8 cellular contexts compared by ENCODE assay signal in the genomic region with DNA sequence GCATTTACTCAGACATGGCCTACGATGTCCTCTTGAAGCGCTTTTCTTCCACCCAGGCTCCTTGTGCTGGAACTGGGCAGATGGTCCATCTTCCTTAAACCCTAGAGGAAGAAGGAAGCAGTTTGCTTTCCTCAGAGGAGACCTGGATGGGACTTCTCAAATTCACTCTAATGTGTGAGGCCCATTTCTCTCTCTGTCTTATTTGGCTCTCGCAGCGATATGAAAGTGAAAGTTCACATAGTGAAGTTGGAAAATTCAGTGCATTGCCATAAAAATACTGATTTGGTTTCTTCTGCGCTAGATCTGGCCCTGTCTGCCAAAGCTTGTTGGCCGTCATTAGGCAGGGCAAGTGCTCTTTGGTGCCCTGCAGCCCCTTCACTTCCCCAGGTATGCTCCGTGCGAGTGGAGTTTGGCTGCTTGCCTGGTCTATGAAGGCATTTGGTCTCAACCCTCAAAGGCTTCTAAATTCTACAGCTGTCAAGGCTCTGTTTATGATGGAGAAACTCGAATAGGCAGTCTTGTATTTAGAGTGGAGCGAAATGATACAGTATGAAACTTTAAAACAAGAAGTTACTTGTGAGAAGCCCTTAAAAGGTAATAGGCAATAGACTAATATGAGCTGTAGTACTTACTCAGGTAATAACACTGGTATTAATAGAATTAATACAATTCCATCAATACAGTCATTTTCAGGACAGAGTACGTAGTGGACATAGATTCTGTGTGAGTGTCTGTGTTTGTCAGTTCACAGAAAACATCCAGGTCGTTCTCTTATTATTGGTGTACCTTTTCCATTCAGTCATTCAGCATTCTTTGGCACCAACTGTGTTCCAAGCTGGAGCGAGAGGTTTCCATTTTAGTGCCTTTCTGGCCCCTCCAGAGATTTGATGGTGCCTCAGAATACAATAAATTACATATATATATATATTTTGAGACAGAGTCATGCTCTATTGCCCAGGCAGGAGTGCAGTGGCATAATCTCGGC. TPM values are rescaled to one million over a fixed set of nuclear protein-coding genes. Genes with fewer than 3 reads are reported as not detected.
A peak's percentile ranks its signal among the peaks of the same experiment; 100 is the strongest.
DNase-seq lines count a peak whose midpoint lies in the region; ATAC-seq and TF ChIP-seq lines count a peak whose summit lies in the region.

No MANE protein-coding gene starts in this region.

- H3K27me3 Mint-ChIP-seq in activated CD4-positive, alpha-beta T cell treated with anti-CD3 and anti-CD28 coated beads, Interleukin-2, amount 10 ng/mL, durations not matched to agents 24 days and 14 days = no peaks in the 10 kb centered on the region
- H3K27me3 Mint-ChIP-seq in activated T-helper 17 cell treated with anti-CD3 and anti-CD28 coated beads, Interleukin-2, amount 50 U/mL, for 72 hours = no peaks in the 10 kb centered on the region

- TF ChIP-seq CTCF in thyroid gland (IDR thresholded peaks at IDR 0.05) = no peak

- peak; percentile 69 for DNase-seq in activated CD4-positive, alpha-beta T cell treated with anti-CD3 and anti-CD28 coated beads, Interleukin-2, amount 10 ng/mL, durations not matched to agents 24 days and 14 days
- no peak for DNase-seq in activated CD4-positive, alpha-beta T cell treated with anti-CD3 and anti-CD28 coated beads for 48 hours
- DNase-seq in left lobe of liver (ENCODE audit: low spot score) = no peak
- peak; percentile 94 to 96 for DNase-seq in thyroid gland
- no peak for DNase-seq in stimulated activated naive CD4-positive, alpha-beta T cell treated with Interleukin-2 at 50 U/mL for 16 hours (lab: John Stamatoyannopoulos, UW)
- no peak for DNase-seq in AG20443 (ENCODE audit: low spot score)
- no peak for DNase-seq in HUDEP-2 (lab: John Stamatoyannopoulos, UW; ENCODE audit: unreplicated experiment in 76 of 76)

- H3K27ac Mint-ChIP-seq in activated CD4-positive, alpha-beta T cell treated with anti-CD3 and anti-CD28 coated beads, Interleukin-2, amount 10 ng/mL, durations not matched to agents 24 days and 14 days = peak overlapping the region; percentile 68
- H3K27ac Mint-ChIP-seq in activated T-helper 17 cell treated with anti-CD3 and anti-CD28 coated beads, Interleukin-2, amount 50 U/mL, for 72 hours = peak overlapping the region; percentile 56

- TF ChIP-seq POLR2A in thyroid gland (IDR thresholded peaks at IDR 0.05) = no peak

- peak; percentile 32 for ATAC-seq in activated T-helper 17 cell treated with anti-CD3 and anti-CD28 coated beads, Interleukin-2, amount 50 U/mL, for 72 hours (replicated peaks)
- peak; percentile 68 for ATAC-seq in left lobe of liver

- H3K36me3 Mint-ChIP-seq in activated CD4-positive, alpha-beta T cell treated with anti-CD3 and anti-CD28 coated beads, Interleukin-2, amount 10 ng/mL, durations not matched to agents 24 days and 14 days (ENCODE audit: low read depth) = peaks cover 16% of the 10 kb centered on the region
- H3K36me3 Mint-ChIP-seq in activated T-helper 17 cell treated with anti-CD3 and anti-CD28 coated beads, Interleukin-2, amount 50 U/mL, for 72 hours (ENCODE audit: low read depth) = peaks cover 64% of the 10 kb centered on the region

- peak overlapping the region in 1 of 3 donors; percentile 13 for H3K4me3 ChIP-seq in thyroid gland (replicated peaks in 1 of 3)

- H3K27ac ChIP-seq in thyroid gland = peak overlapping the region; percentile 82 to 84 (median 83)

- peak overlapping the region; percentile 84 for H3K4me3 Mint-ChIP-seq in activated CD4-positive, alpha-beta T cell treated with anti-CD3 and anti-CD28 coated beads, Interleukin-2, amount 10 ng/mL, durations not matched to agents 24 days and 14 days
- peak overlapping the region; percentile 77 for H3K4me3 Mint-ChIP-seq in activated T-helper 17 cell treated with anti-CD3 and anti-CD28 coated beads, Interleukin-2, amount 50 U/mL, for 72 hours

- no peaks in the 10 kb centered on the region for H3K9me3 ChIP-seq in thyroid gland

- no peaks in the 10 kb centered on the region for H3K9me3 Mint-ChIP-seq in activated CD4-positive, alpha-beta T cell treated with anti-CD3 and anti-CD28 coated beads, Interleukin-2, amount 10 ng/mL, durations not matched to agents 24 days and 14 days
- no peaks in the 10 kb centered on the region for H3K9me3 Mint-ChIP-seq in activated T-helper 17 cell treated with anti-CD3 and anti-CD28 coated beads, Interleukin-2, amount 50 U/mL, for 72 hours

- 29 to 30% methylated on average over 14 of the region's 14 CpGs for WGBS in thyroid gland, 2 donors

- peaks cover 42 to 50% of the 10 kb centered on the region in 2 donors for H3K4me1 ChIP-seq in thyroid gland

- H3K36me3 ChIP-seq in thyroid gland = no peaks in the 10 kb centered on the region

- no peaks in the 10 kb centered on the region for H3K27me3 ChIP-seq in thyroid gland

- intact Hi-C loops in activated CD4-positive, alpha-beta T cell treated with anti-CD3 and anti-CD28 coated beads, Interleukin-2, amount 10 ng/mL, durations not matched to agents 24 days and 14 days (cut with micrococcal nuclease) = loop anchor here (2.0 kb wide), 1 partner anchor 19 kb away; no protein-coding TSS in a partner anchor
- intact Hi-C loops in thyroid gland (cut with DNase I) = no loop called here

- H3K4me1 Mint-ChIP-seq in activated CD4-positive, alpha-beta T cell treated with anti-CD3 and anti-CD28 coated beads, Interleukin-2, amount 10 ng/mL, durations not matched to agents 24 days and 14 days = peaks cover 58% of the 10 kb centered on the region
- peaks cover 65% of the 10 kb centered on the region for H3K4me1 Mint-ChIP-seq in activated T-helper 17 cell treated with anti-CD3 and anti-CD28 coated beads, Interleukin-2, amount 50 U/mL, for 72 hours

RNA-seq across cellular contexts. Expression of gene SZRD1, which starts 20.5 kb away (rescaled TPM):
- total RNA-seq in activated CD4-positive, alpha-beta T cell treated with anti-CD3 and anti-CD28 coated beads, Interleukin-2, amount 10 ng/mL, durations not matched to agents 24 days and 14 days = 195 and 200 TPM in 2 replicates
- 100 to 1,000 TPM; 172 to 204 TPM for total RNA-seq in activated T-helper 17 cell treated with anti-CD3 and anti-CD28 coated beads, Interleukin-2, amount 50 U/mL, for 72 hours
- total RNA-seq in left lobe of liver (42.1 TPM), thyroid gland (10 to 100 TPM; 59.4 to 82.8 (median 74.4) TPM)

RNA-seq across cellular contexts. Expression of gene FBXO42, which starts 35.2 kb away (rescaled TPM):
- total RNA-seq in activated CD4-positive, alpha-beta T cell treated with anti-CD3 and anti-CD28 coated beads, Interleukin-2, amount 10 ng/mL, durations not matched to agents 24 days and 14 days = 20.4 and 20.8 TPM in 2 replicates
- 10 to 100 TPM; 19.7 to 27.3 TPM for total RNA-seq in activated T-helper 17 cell treated with anti-CD3 and anti-CD28 coated beads, Interleukin-2, amount 50 U/mL, for 72 hours
- total RNA-seq in left lobe of liver (9.0 TPM), thyroid gland (10 to 100 TPM; 24.3 to 41.9 (median 31.9) TPM)

RNA-seq across cellular contexts. Expression of gene SPATA21, which starts 49.7 kb away (rescaled TPM):
- total RNA-seq in activated CD4-positive, alpha-beta T cell treated with anti-CD3 and anti-CD28 coated beads, Interleukin-2, amount 10 ng/mL, durations not matched to agents 24 days and 14 days = not detected in 2 replicates
- under 1 TPM in 1 of 2 donors, not detected in 1; 0.08 TPM for total RNA-seq in activated T-helper 17 cell treated with anti-CD3 and anti-CD28 coated beads, Interleukin-2, amount 50 U/mL, for 72 hours
- total RNA-seq in left lobe of liver (not detected), thyroid gland (not detected)

RNA-seq across cellular contexts. Expression of gene NECAP2, which starts 53.0 kb away (rescaled TPM):
- 74.1 and 76.8 TPM in 2 replicates for total RNA-seq in activated CD4-positive, alpha-beta T cell treated with anti-CD3 and anti-CD28 coated beads, Interleukin-2, amount 10 ng/mL, durations not matched to agents 24 days and 14 days
- total RNA-seq in activated T-helper 17 cell treated with anti-CD3 and anti-CD28 coated beads, Interleukin-2, amount 50 U/mL, for 72 hours = 10 to 100 TPM; 68.0 to 83.7 TPM
- total RNA-seq in left lobe of liver = 17.8 TPM
- total RNA-seq in thyroid gland = 10 to 100 TPM; 43.8 to 56.8 (median 48.6) TPM

Comparison
In these comparisons a context has a peak if more than half of its experiments do, and no peak if none do; other contexts are left out.
1. DNase-seq: peak in activated CD4-positive, alpha-beta T cell treated with anti-CD3 and anti-CD28 coated beads, Interleukin-2, amount 10 ng/mL, durations not matched to agents 24 days and 14 days (single experiment) and thyroid gland (2 of 2); none in activated CD4-positive, alpha-beta T cell treated with anti-CD3 and anti-CD28 coated beads for 48 hours (single experiment), left lobe of liver (single experiment), stimulated activated naive CD4-positive, alpha-beta T cell treated with Interleukin-2 at 50 U/mL for 16 hours (single experiment), AG20443 (single experiment) and HUDEP-2 (0 of 76).